17 cellular contexts compared by ENCODE assay signal in genomic region chrX:43618376-43619205, GRCh38. TPM values are rescaled to one million over a fixed set of nuclear protein-coding genes. Genes with fewer than 3 reads are reported as not detected.
A peak's percentile ranks its signal among the peaks of the same experiment; 100 is the strongest.
DNase-seq lines count a peak whose midpoint lies in the region; TF ChIP-seq lines count a peak whose summit lies in the region.
"Had no signal": no experiment of that assay in that cellular context is flagged by ENCODE, and none has a peak within 500 bp of the region (broad histone marks: within the 10 kb centered on the region; RNA-seq: fewer than 3 reads in every experiment).

No MANE protein-coding gene starts in this region.

- TF ChIP-seq POLR2A in vagina (IDR thresholded peaks at IDR 0.05), result no peak

- H3K27ac ChIP-seq in neuronal stem cell (replicated peaks; ENCODE audit: low read length) (peak overlapping the region; percentile 37), vagina (no peak overlapping the region), left ventricle myocardium inferior (replicated peaks) (no peak overlapping the region)
- H3K27ac ChIP-seq: C4-2B, gastrocnemius medialis, SJCRH30 had no signal

- H3K4me2 ChIP-seq in neuronal stem cell (ENCODE audit: insufficient read depth, low read length, poor library complexity, severe bottlenecking), result no peak overlapping the region

- no peak overlapping the region for H3K18ac ChIP-seq in neuronal stem cell (ENCODE audit: low read length)

- no peak overlapping the region for H2AK5ac ChIP-seq in neuronal stem cell (ENCODE audit: low read depth, low read length)

- H3K4me3 ChIP-seq in HAP-1, result no peak overlapping the region
- no peak overlapping the region for H3K4me3 ChIP-seq in NT2/D1 (ENCODE audit: insufficient read length, low read depth)
- peak overlapping the region; percentile 18 for H3K4me3 ChIP-seq in iPS-15b (ENCODE audit: low read depth, low read length)
- H3K4me3 ChIP-seq in neuronal stem cell (ENCODE audit: low read length in 2 of 2), result no peak overlapping the region
- no peak overlapping the region for H3K4me3 ChIP-seq in vagina
- H3K4me3 ChIP-seq in left ventricle myocardium inferior, result no peak overlapping the region
- H3K4me3 ChIP-seq: gastrocnemius medialis, SJCRH30 had no signal

- H3K4ac ChIP-seq in neuronal stem cell (ENCODE audit: low read length), result no peak overlapping the region

- TF ChIP-seq CTCF in vagina (IDR thresholded peaks at IDR 0.05) (no peak), left ventricle myocardium inferior (IDR thresholded peaks at IDR 0.05; ENCODE audit: borderline replicate concordance) (no peak)

- intact Hi-C loops in vagina (cut with DNase I), result no loop called here
- intact Hi-C loops in left ventricle myocardium inferior (cut with micrococcal nuclease), result no loop called here

- no peak overlapping the region for H4K8ac ChIP-seq in neuronal stem cell (ENCODE audit: low read depth, low read length)

- no peak overlapping the region for H2BK120ac ChIP-seq in neuronal stem cell (ENCODE audit: low read depth, low read length)

- WGBS in neuronal stem cell (ENCODE audit: extremely low coverage in 2 of 2, insufficient read length in 2 of 2, insufficient replicate concordance in 1 of 2), 2 donors, result no CpG with 5 or more reads among the region's 2 CpGs

- H3K36me3 ChIP-seq in HAP-1 (replicated peaks), result no peaks in the 10 kb centered on the region
- no peaks in the 10 kb centered on the region for H3K36me3 ChIP-seq in NT2/D1 (ENCODE audit: insufficient read depth, insufficient read length, low read length)
- no peaks in the 10 kb centered on the region for H3K36me3 ChIP-seq in iPS-15b (ENCODE audit: control insufficient read depth, insufficient read depth, low read length)
- H3K36me3 ChIP-seq in neuronal stem cell (replicated peaks in 1 of 2; ENCODE audit: control insufficient read depth in 2 of 2, insufficient read depth in 2 of 2, low read length in 2 of 2), result no peaks in the 10 kb centered on the region
- no peaks in the 10 kb centered on the region for H3K36me3 ChIP-seq in vagina
- no peaks in the 10 kb centered on the region for H3K36me3 ChIP-seq in left ventricle myocardium inferior
- H3K36me3 ChIP-seq: gastrocnemius medialis, SJCRH30 had no signal

- H3K27me3 ChIP-seq in HAP-1 (ENCODE audit: low read depth) (no peaks in the 10 kb centered on the region), NT2/D1 (ENCODE audit: insufficient read depth, insufficient read length) (no peaks in the 10 kb centered on the region), iPS-15b (ENCODE audit: control insufficient read depth, insufficient read depth, low read length) (no peaks in the 10 kb centered on the region), neuronal stem cell (ENCODE audit: control insufficient read depth in 3 of 3, insufficient read depth in 3 of 3, low read depth in 1 of 3, low read length in 3 of 3) (no peaks in the 10 kb centered on the region), vagina (no peaks in the 10 kb centered on the region), left ventricle myocardium inferior (ENCODE audit: low read depth) (no peaks in the 10 kb centered on the region)
- H3K27me3 ChIP-seq: gastrocnemius medialis, SJCRH30 had no signal

- H3K4me1 ChIP-seq in HAP-1 (peaks cover 37% of the 10 kb centered on the region), NT2/D1 (ENCODE audit: insufficient read depth, insufficient read length) (peaks cover 4% of the 10 kb centered on the region), iPS-15b (ENCODE audit: control insufficient read depth, insufficient read depth, low read length) (peaks cover 12% of the 10 kb centered on the region), neuronal stem cell (ENCODE audit: control insufficient read depth in 2 of 2, insufficient read depth in 1 of 2, low read depth in 1 of 2, low read length in 2 of 2) (peaks cover 0 to 2% of the 10 kb centered on the region in 2 donors), vagina (no peaks in the 10 kb centered on the region), left ventricle myocardium inferior (no peaks in the 10 kb centered on the region)
- H3K4me1 ChIP-seq: gastrocnemius medialis, SJCRH30 had no signal

- H3K23ac ChIP-seq in neuronal stem cell (ENCODE audit: low read depth, low read length, poor library complexity), result no peak overlapping the region

- H3K79me1 ChIP-seq in neuronal stem cell (ENCODE audit: low read depth, low read length), result no peaks in the 10 kb centered on the region

- H3K9ac ChIP-seq in NT2/D1 (ENCODE audit: insufficient read length, low read depth) (peak overlapping the region; percentile 32), iPS-15b (ENCODE audit: low read depth, low read length) (no peak overlapping the region), neuronal stem cell (ENCODE audit: low read depth, low read length, poor library complexity) (no peak overlapping the region)

- peak overlapping the region; percentile 75 for H2AFZ ChIP-seq in neuronal stem cell (ENCODE audit: low read length)

- no peak overlapping the region for H3K14ac ChIP-seq in neuronal stem cell (ENCODE audit: low read length)

- H3K9me3 ChIP-seq in HAP-1 (no peaks in the 10 kb centered on the region), NT2/D1 (ENCODE audit: insufficient read depth, low read length) (no peaks in the 10 kb centered on the region), iPS-15b (ENCODE audit: control insufficient read depth, insufficient read depth, low read length) (no peaks in the 10 kb centered on the region), neuronal stem cell (replicated peaks in 1 of 2; ENCODE audit: control insufficient read depth in 2 of 2, insufficient read depth in 1 of 2, low read depth in 1 of 2, low read length in 2 of 2) (no peaks in the 10 kb centered on the region), vagina (no peaks in the 10 kb centered on the region), left ventricle myocardium inferior (replicated peaks) (no peaks in the 10 kb centered on the region)
- H3K9me3 ChIP-seq: gastrocnemius medialis, SJCRH30 had no signal

- no peak overlapping the region for H2BK5ac ChIP-seq in neuronal stem cell (ENCODE audit: low read length)

- in situ Hi-C loops in HAP-1 (cut with MboI; ENCODE audit: low sequenced_read_pairs), result no loop called here

- DNase-seq in HAP-1 (ENCODE audit: low spot score in 2 of 2) (peak; percentile 79 to 96), NT2/D1 (ENCODE audit: low read depth, low spot score) (peak; percentile 68), neuronal stem cell (ENCODE audit: low spot score) (peak; percentile 6), vagina (ENCODE audit: extremely low spot score in 2 of 2) (no peak), left ventricle myocardium inferior (no peak), DMS153 treated with DMSO at 0.1 percent for 48 hours (lab: John Stamatoyannopoulos, UW; ENCODE audit: unreplicated experiment) (no peak)
- DNase-seq in activated naive CD4-positive, alpha-beta T cell (lab: John Stamatoyannopoulos, UW), result no peak
- DNase-seq: activated CD8-positive, alpha-beta memory T cell treated with anti-CD3 and anti-CD28 coated beads, Interleukin-2, amount 50 U/mL, for 48 hours; cerebellar nuclear complex; effector CD4-positive, alpha-beta T cell; gastrocnemius medialis; HCEC 1CT; NCI-H187 treated with DMSO at 0.1 percent for 48 hours; NCI-H345 had no signal

- no peak overlapping the region for H2BK12ac ChIP-seq in neuronal stem cell (ENCODE audit: low read length)

- no peak overlapping the region for H4K91ac ChIP-seq in neuronal stem cell (ENCODE audit: low read depth, low read length, poor library complexity)

- no peak overlapping the region for H2BK15ac ChIP-seq in neuronal stem cell (ENCODE audit: low read length)

RNA-seq across cellular contexts. Expression of gene MAOA, which starts 37.5 kb away (rescaled TPM):
- 3.5 TPM for polyA plus RNA-seq in neuronal stem cell (2013, experiment 1 of 2)
- 3.9 TPM for polyA plus RNA-seq in neuronal stem cell (2013, experiment 2 of 2)
- 102 TPM for total RNA-seq in vagina
- total RNA-seq in left ventricle myocardium inferior, result 113 TPM

Comparison
In these comparisons a context has a peak if more than half of its experiments do, and no peak if none do; other contexts are left out.
1. DNase-seq: peak in HAP-1 (2 of 2), NT2/D1 (single experiment) and neuronal stem cell (single experiment); none in vagina (0 of 2), left ventricle myocardium inferior (single experiment), DMS153 treated with DMSO at 0.1 percent for 48 hours (single experiment) and activated naive CD4-positive, alpha-beta T cell (0 of 4).